8 cellular contexts compared by ENCODE assay signal in genomic region chr16:2473999-2474876, GRCh38. TPM values are rescaled to one million over a fixed set of nuclear protein-coding genes. Genes with fewer than 3 reads are reported as not detected.
DNase-seq lines count a peak whose midpoint lies in the region; ATAC-seq, FAIRE-seq and TF ChIP-seq lines count a peak whose summit lies in the region.

No MANE protein-coding gene starts in this region.

- H3K4me2 ChIP-seq in fibroblast of lung (ENCODE audit: extremely low read depth, insufficient read depth, low read length), result peak overlapping the region; percentile 87

- DNase-seq in D721Med (ENCODE audit: insufficient read length, low spot score) (no peak), HCEC 1CT (peak; percentile 53), NT2/D1 (ENCODE audit: low read depth, low spot score) (no peak), fibroblast of lung (ENCODE audit: low read depth in 2 of 2) (peak in 1 of 2 donors; percentile 39)
- DNase-seq in activated T-cell treated with anti-CD3 and anti-CD28 coated beads, Interleukin-2, amount 50 U/mL, for 72 hours, result peak; percentile 63 to 69

- no peaks in the 10 kb centered on the region for H3K9me3 ChIP-seq in NT2/D1 (ENCODE audit: insufficient read depth, low read length)
- H3K9me3 ChIP-seq in fibroblast of lung (ENCODE audit: control insufficient read depth, insufficient read depth, low read depth, low read length), result no peaks in the 10 kb centered on the region
- H3K9me3 ChIP-seq in thymus (ENCODE audit: control insufficient read depth), result no peaks in the 10 kb centered on the region

- no peak overlapping the region for H3K27ac Mint-ChIP-seq in activated T-cell treated with anti-CD3 and anti-CD28 coated beads, Interleukin-2, amount 50 U/mL, for 72 hours
- H3K27ac Mint-ChIP-seq in nephron, result no peak overlapping the region

- WGBS in thymus, result under 1% methylated on average over 100 of the region's 100 CpGs

- ATAC-seq in activated T-cell treated with anti-CD3 and anti-CD28 coated beads, Interleukin-2, amount 50 U/mL, for 72 hours (replicated peaks in 1 of 2), result peak; percentile 65 to 74
- ATAC-seq in GM21528 (IDR thresholded peaks at IDR 0.05; ENCODE audit: low FRiP score, unreplicated experiment), result no peak

- peaks cover 3% of the 10 kb centered on the region for H3K79me2 ChIP-seq in fibroblast of lung (ENCODE audit: control insufficient read depth, insufficient read depth, low read length)

- peak; percentile 33 for TF ChIP-seq CTCF in D721Med (IDR thresholded peaks at IDR 0.05; ENCODE audit: insufficient read depth, missing control alignments)
- peak in 1 of 2 donors; percentile 23 for TF ChIP-seq CTCF in fibroblast of lung (conservative IDR thresholded peaks at IDR 0.05 in 1 of 2, IDR thresholded peaks at IDR 0.05 in 1 of 2; ENCODE audit: low read depth in 1 of 2, low read length in 2 of 2)
- TF ChIP-seq CTCF in nephron (IDR thresholded peaks at IDR 0.05; ENCODE audit: unreplicated experiment in 3 of 3), result peak; percentile 11 to 33 (median 33)

- peaks cover 33% of the 10 kb centered on the region for H3K27me3 ChIP-seq in NT2/D1 (ENCODE audit: insufficient read depth, insufficient read length)
- no peaks in the 10 kb centered on the region for H3K27me3 ChIP-seq in fibroblast of lung (ENCODE audit: control insufficient read depth, insufficient read depth, low read length)
- peaks cover 67% of the 10 kb centered on the region for H3K27me3 ChIP-seq in thymus (ENCODE audit: control insufficient read depth, insufficient read depth)

- H3K36me3 ChIP-seq in NT2/D1 (ENCODE audit: insufficient read depth, insufficient read length, low read length), result peaks cover 2% of the 10 kb centered on the region
- no peaks in the 10 kb centered on the region for H3K36me3 ChIP-seq in fibroblast of lung (ENCODE audit: control insufficient read depth, insufficient read depth, low read length)
- no peaks in the 10 kb centered on the region for H3K36me3 ChIP-seq in thymus (ENCODE audit: control insufficient read depth, insufficient read depth)

- no peaks in the 10 kb centered on the region for H3K9me3 Mint-ChIP-seq in activated T-cell treated with anti-CD3 and anti-CD28 coated beads, Interleukin-2, amount 50 U/mL, for 72 hours
- H3K9me3 Mint-ChIP-seq in nephron, result no peaks in the 10 kb centered on the region

- peak overlapping the region; percentile 74 for H2AFZ ChIP-seq in fibroblast of lung (ENCODE audit: low read length)

- FAIRE-seq in D721Med (lab: Jason Lieb, UNC), result no peak

- H3K4me3 ChIP-seq in NT2/D1 (ENCODE audit: insufficient read length, low read depth) (peak overlapping the region; percentile 70), fibroblast of lung (replicated peaks in 1 of 4; ENCODE audit: control extremely low read depth in 1 of 4, insufficient read depth in 1 of 4, low read depth in 3 of 4, low read length in 4 of 4) (peak overlapping the region; percentile 59 to 74 (median 70)), thymus (ENCODE audit: low read length) (peak overlapping the region; percentile 83)

- H3K9ac ChIP-seq in NT2/D1 (ENCODE audit: insufficient read length, low read depth) (peak overlapping the region; percentile 94), fibroblast of lung (ENCODE audit: insufficient read depth, low read length) (peak overlapping the region; percentile 77)

- H3K27ac ChIP-seq in fibroblast of lung (ENCODE audit: insufficient read depth, low read length), result peak overlapping the region; percentile 82
- peak overlapping the region; percentile 60 for H3K27ac ChIP-seq in thymus (ENCODE audit: low read depth)

- H3K36me3 Mint-ChIP-seq in activated T-cell treated with anti-CD3 and anti-CD28 coated beads, Interleukin-2, amount 50 U/mL, for 72 hours (ENCODE audit: insufficient read depth in 2 of 2), result no peaks in the 10 kb centered on the region
- no peaks in the 10 kb centered on the region for H3K36me3 Mint-ChIP-seq in nephron (ENCODE audit: low read depth)

- H3K4me1 ChIP-seq in NT2/D1 (ENCODE audit: insufficient read depth, insufficient read length), result peaks cover 41% of the 10 kb centered on the region
- peaks cover 9% of the 10 kb centered on the region for H3K4me1 ChIP-seq in fibroblast of lung (ENCODE audit: control insufficient read depth, extremely low read depth, insufficient read depth, low read length)
- H3K4me1 ChIP-seq in thymus (ENCODE audit: control insufficient read depth, insufficient read depth, low read length), result peaks cover 13% of the 10 kb centered on the region

- peaks cover 21% of the 10 kb centered on the region for H3K4me1 Mint-ChIP-seq in activated T-cell treated with anti-CD3 and anti-CD28 coated beads, Interleukin-2, amount 50 U/mL, for 72 hours (ENCODE audit: low read depth)
- peaks cover 39% of the 10 kb centered on the region for H3K4me1 Mint-ChIP-seq in nephron

- peaks cover 19% of the 10 kb centered on the region for H3K27me3 Mint-ChIP-seq in activated T-cell treated with anti-CD3 and anti-CD28 coated beads, Interleukin-2, amount 50 U/mL, for 72 hours (ENCODE audit: low read depth)
- H3K27me3 Mint-ChIP-seq in nephron (ENCODE audit: low read depth), result peaks cover 9% of the 10 kb centered on the region

- H3K4me3 Mint-ChIP-seq in activated T-cell treated with anti-CD3 and anti-CD28 coated beads, Interleukin-2, amount 50 U/mL, for 72 hours, result peak overlapping the region; percentile 82 to 84
- peak overlapping the region; percentile 75 to 81 (median 77) for H3K4me3 Mint-ChIP-seq in nephron

- no peaks in the 10 kb centered on the region for H4K20me1 ChIP-seq in fibroblast of lung (ENCODE audit: control insufficient read depth, extremely low read depth, insufficient read depth, low read length)

RNA-seq across cellular contexts. Expression of gene TBC1D24, which starts 0.7 kb away (rescaled TPM):
- total RNA-seq in activated T-cell treated with anti-CD3 and anti-CD28 coated beads, Interleukin-2, amount 50 U/mL, for 72 hours, result 10 to 100 TPM; 13.6 to 20.4 TPM
- total RNA-seq in fibroblast of lung, result 8.5 and 10.9 TPM in 2 replicates
- polyA plus RNA-seq in fibroblast of lung (6.3 and 6.7 TPM in 2 replicates), thymus (3.7 TPM)
- polyA plus RNA-seq in fibroblast of lung (2012), result 7.5 and 8.3 TPM in 2 replicates
- 14.7 and 21.0 TPM in 2 replicates for polyA minus RNA-seq in fibroblast of lung (ENCODE audit: low replicate concordance)

RNA-seq across cellular contexts. Expression of gene NTN3, which starts 3.1 kb away (rescaled TPM):
- not detected for total RNA-seq in activated T-cell treated with anti-CD3 and anti-CD28 coated beads, Interleukin-2, amount 50 U/mL, for 72 hours
- total RNA-seq in fibroblast of lung, result 1.3 and 2.1 TPM in 2 replicates
- polyA plus RNA-seq in fibroblast of lung, result 0.08 TPM in 2 replicates
- polyA plus RNA-seq in fibroblast of lung (2012), result 0.10 and 0.33 TPM in 2 replicates
- 0.22 and 0.35 TPM in 2 replicates for polyA minus RNA-seq in fibroblast of lung (ENCODE audit: low replicate concordance)
- polyA plus RNA-seq in thymus, result 0.02 TPM

RNA-seq across cellular contexts. Expression of gene TEDC2, which starts 14.3 kb away (rescaled TPM):
- 10 to 100 TPM; 23.0 to 32.7 TPM for total RNA-seq in activated T-cell treated with anti-CD3 and anti-CD28 coated beads, Interleukin-2, amount 50 U/mL, for 72 hours
- 1.0 and 1.7 TPM in 2 replicates for total RNA-seq in fibroblast of lung
- polyA plus RNA-seq in fibroblast of lung (1.2 and 2.7 TPM in 2 replicates), thymus (1.8 TPM)
- polyA plus RNA-seq in fibroblast of lung (2012), result 1.8 and 7.0 TPM in 2 replicates
- 0.59 and 4.3 TPM in 2 replicates for polyA minus RNA-seq in fibroblast of lung (ENCODE audit: low replicate concordance)

RNA-seq across cellular contexts. Expression of gene ATP6V0C, which starts 39.5 kb away (rescaled TPM):
- 10 to 100 TPM; 94.2 to 94.8 TPM for total RNA-seq in activated T-cell treated with anti-CD3 and anti-CD28 coated beads, Interleukin-2, amount 50 U/mL, for 72 hours
- 5.1 and 11.2 TPM in 2 replicates for total RNA-seq in fibroblast of lung
- polyA plus RNA-seq in fibroblast of lung (43.0 and 53.9 TPM in 2 replicates), thymus (103 TPM)
- 209 and 298 TPM in 2 replicates for polyA plus RNA-seq in fibroblast of lung (2012)
- 97.9 and 117 TPM in 2 replicates for polyA minus RNA-seq in fibroblast of lung (ENCODE audit: low replicate concordance)

RNA-seq across cellular contexts. Expression of gene CCNF, which starts 45.0 kb away (rescaled TPM):
- total RNA-seq in activated T-cell treated with anti-CD3 and anti-CD28 coated beads, Interleukin-2, amount 50 U/mL, for 72 hours, result 10 to 100 TPM; 49.2 to 68.6 TPM
- total RNA-seq in fibroblast of lung, result 3.6 and 7.3 TPM in 2 replicates
- 3.8 and 11.8 TPM in 2 replicates for polyA plus RNA-seq in fibroblast of lung
- 4.6 and 13.0 TPM in 2 replicates for polyA plus RNA-seq in fibroblast of lung (2012)
- polyA minus RNA-seq in fibroblast of lung (ENCODE audit: low replicate concordance), result 23.7 and 68.8 TPM in 2 replicates
- 4.0 TPM for polyA plus RNA-seq in thymus

Comparison
In these comparisons a context has a peak if more than half of its experiments do, and no peak if none do; other contexts are left out.
1. DNase-seq: peak in HCEC 1CT (single experiment) and activated T-cell treated with anti-CD3 and anti-CD28 coated beads, Interleukin-2, amount 50 U/mL, for 72 hours (2 of 2); none in D721Med (single experiment) and NT2/D1 (single experiment).
2. Peak in every context shown above with its lines, with median percentiles within 50 percentile points of each other: H3K4me3 ChIP-seq.